ENCODE assay signal across 2 cellular contexts in genomic region chr11:65616575-65617001, GRCh38.
TF ChIP-seq lines count a peak whose summit lies in the region.

No MANE protein-coding gene starts in this region.

TF ChIP-seq in SK-N-SH, 30 proteins besides CTCF, POLR2A, EP300 and RAD21 (continued from another document):
- TF ChIP-seq ZBTB33 (IDR thresholded peaks at IDR 0.05; ENCODE audit: borderline replicate concordance, low read depth) (no peak), NFIC (IDR thresholded peaks at IDR 0.05; ENCODE audit: borderline replicate concordance) (no peak), IRF3 (IDR thresholded peaks at IDR 0.05; ENCODE audit: low read depth, low read length) (no peak), GATA2 (CRISPR knock-in tag; IDR thresholded peaks at IDR 0.05) (no peak), USF2 (IDR thresholded peaks at IDR 0.05; ENCODE audit: borderline replicate concordance, low read depth, low read length) (no peak), NRF1 (IDR thresholded peaks at IDR 0.05; ENCODE audit: low read depth, low read length) (no peak), ELF1 (IDR thresholded peaks at IDR 0.05) (no peak), GABPA (IDR thresholded peaks at IDR 0.05; ENCODE audit: low read depth) (no peak), MEF2A (IDR thresholded peaks at IDR 0.05; ENCODE audit: borderline replicate concordance, low read depth) (no peak), RXRA (IDR thresholded peaks at IDR 0.05; ENCODE audit: borderline replicate concordance, low read depth) (no peak), FOXJ3 (CRISPR knock-in tag; IDR thresholded peaks at IDR 0.05) (no peak), MXI1 (IDR thresholded peaks at IDR 0.05; ENCODE audit: low read depth, low read length) (no peak), FOSL2 (IDR thresholded peaks at IDR 0.05; ENCODE audit: borderline replicate concordance, low read depth) (no peak)

TF ChIP-seq in SK-N-SH treated with all-trans-retinoic acid at 6 μM for 48 hours, 23 proteins besides CTCF, POLR2A, EP300 and RAD21 (continued from another document):
- TF ChIP-seq PATZ1 (CRISPR knock-in tag; IDR thresholded peaks at IDR 0.05; ENCODE audit: borderline replicate concordance) (no peak), ZNF70 (CRISPR knock-in tag; IDR thresholded peaks at IDR 0.05) (no peak), ZNF565 (CRISPR knock-in tag; conservative IDR thresholded peaks at IDR 0.05; ENCODE audit: low read depth) (no peak), TSHZ2 (CRISPR knock-in tag; IDR thresholded peaks at IDR 0.05) (no peak), PPARA (CRISPR knock-in tag; IDR thresholded peaks at IDR 0.05; ENCODE audit: borderline replicate concordance) (no peak), CREB5 (CRISPR knock-in tag; IDR thresholded peaks at IDR 0.05; ENCODE audit: low read depth) (no peak), ARNTL (CRISPR knock-in tag; IDR thresholded peaks at IDR 0.05; ENCODE audit: borderline replicate concordance, low read depth) (no peak), CSDC2 (CRISPR knock-in tag; IDR thresholded peaks at IDR 0.05) (no peak), ZFP30 (CRISPR knock-in tag; IDR thresholded peaks at IDR 0.05) (no peak), POU6F1 (CRISPR knock-in tag; IDR thresholded peaks at IDR 0.05; ENCODE audit: borderline replicate concordance, low read depth) (no peak), GLIS3 (CRISPR knock-in tag; IDR thresholded peaks at IDR 0.05) (no peak), RARB (CRISPR knock-in tag; IDR thresholded peaks at IDR 0.05) (no peak), SNAI2 (CRISPR knock-in tag; IDR thresholded peaks at IDR 0.05) (no peak), ZNF8 (CRISPR knock-in tag; IDR thresholded peaks at IDR 0.05) (no peak), OSR1 (CRISPR knock-in tag; IDR thresholded peaks at IDR 0.05) (no peak), BACH2 (CRISPR knock-in tag; IDR thresholded peaks at IDR 0.05; ENCODE audit: borderline replicate concordance) (no peak)
